In the genomic region with DNA sequence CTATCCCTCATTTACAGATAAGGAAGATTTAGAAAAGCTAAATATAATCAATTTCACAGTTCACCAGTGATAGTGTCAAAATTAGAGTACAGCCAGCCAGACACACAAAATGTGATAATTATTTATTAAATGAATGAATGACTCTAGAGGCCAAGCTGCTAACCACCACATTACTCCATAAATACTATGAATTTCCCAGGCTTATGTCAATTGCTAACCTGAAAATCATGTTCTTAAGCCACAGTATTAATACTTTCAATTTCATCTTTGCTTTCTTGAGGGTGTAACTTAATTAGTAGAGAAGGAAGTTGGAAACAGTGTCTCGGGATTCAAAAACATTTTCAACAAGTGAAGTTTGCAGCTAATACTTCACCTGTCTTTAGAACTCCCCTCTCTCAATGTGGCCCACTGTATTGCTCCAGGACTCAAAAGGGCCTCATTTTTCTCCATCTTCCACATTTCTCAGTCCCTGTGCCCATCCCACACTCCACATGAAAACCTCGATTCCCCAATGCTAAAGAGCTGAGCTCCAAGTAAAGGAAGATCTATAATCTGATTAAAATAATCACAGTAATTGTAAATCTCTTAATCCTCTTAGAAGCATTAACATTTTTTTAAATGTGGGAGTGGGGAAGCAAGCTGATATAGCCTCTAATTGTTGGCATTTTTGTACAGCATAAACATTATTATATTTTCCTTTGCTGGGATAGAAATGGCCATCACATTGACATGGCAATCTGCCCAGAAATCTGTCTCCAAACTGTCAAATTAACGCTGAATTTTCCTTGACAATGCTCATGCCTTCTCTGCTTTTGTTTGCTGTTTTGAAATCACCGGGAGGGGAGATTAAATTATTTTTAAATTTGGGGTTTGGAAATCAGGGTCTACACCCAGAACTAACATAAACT, we compare ENCODE assay signal across 18 cellular contexts.
DNase-seq lines count a peak whose midpoint lies in the region.
"Had no signal": no experiment of that assay in that cellular context is flagged by ENCODE, and none has a peak within 500 bp of the region (broad histone marks: within the 10 kb centered on the region; RNA-seq: fewer than 3 reads in every experiment).

No MANE protein-coding gene starts in this region.

- no peak overlapping the region for H2BK120ac ChIP-seq in trophoblast cell (ENCODE audit: insufficient read depth, low read length, poor library complexity)

- no peak overlapping the region for H4K12ac ChIP-seq in trophoblast cell (ENCODE audit: low read depth, low read length)

- no peak overlapping the region for H3K9ac ChIP-seq in trophoblast cell (ENCODE audit: low read length)

- H3K23ac ChIP-seq in trophoblast cell (ENCODE audit: low read length) = no peak overlapping the region

- no peak overlapping the region for H3K4ac ChIP-seq in trophoblast cell (ENCODE audit: low read depth, low read length)

- no peak overlapping the region for H2BK12ac ChIP-seq in trophoblast cell (ENCODE audit: low read length)

- H2AFZ ChIP-seq in trophoblast cell (ENCODE audit: insufficient read depth, low read length, poor library complexity) = no peak overlapping the region

- H3K9me3 ChIP-seq in esophagus (ENCODE audit: control insufficient read depth in 2 of 2, insufficient read depth in 1 of 2, low read depth in 1 of 2, low read length in 1 of 2) (no peaks in the 10 kb centered on the region), trophoblast cell (ENCODE audit: insufficient read depth, low read depth, low read length) (no peaks in the 10 kb centered on the region)
- H3K9me3 ChIP-seq: BE2C, body of pancreas had no signal

- H3K18ac ChIP-seq in trophoblast cell (ENCODE audit: low read length) = no peak overlapping the region

- WGBS in esophagus, 2 donors = 36% methylated on average over 4 of the region's 4 CpGs
- no CpG with 5 or more reads among the region's 4 CpGs for WGBS in trophoblast cell (ENCODE audit: extremely low coverage, insufficient coverage, insufficient read length)

- H4K91ac ChIP-seq in trophoblast cell (ENCODE audit: low read depth, low read length) = peak overlapping the region; percentile 24

- H3K4me2 ChIP-seq in trophoblast cell (ENCODE audit: low read length) = no peak overlapping the region
- H3K4me2 ChIP-seq: A549 had no signal

- no peak overlapping the region for H2BK5ac ChIP-seq in trophoblast cell (ENCODE audit: low read depth, low read length, poor library complexity)

- H3K27ac ChIP-seq in esophagus (ENCODE audit: low read depth in 2 of 2, low read length in 1 of 2) (peak overlapping the region; percentile 8 to 71), trophoblast cell (ENCODE audit: low read depth, low read length) (no peak overlapping the region)
- H3K27ac ChIP-seq: A549, body of pancreas, SK-N-MC had no signal

- H4K8ac ChIP-seq in trophoblast cell (ENCODE audit: low read depth, low read length) = no peak overlapping the region

- H3K36me3 ChIP-seq in esophagus (ENCODE audit: control insufficient read depth in 2 of 2, insufficient read depth in 2 of 2, low read length in 1 of 2) (no peaks in the 10 kb centered on the region), trophoblast cell (ENCODE audit: control insufficient read depth in 1 of 2, insufficient read depth in 2 of 2, low read length in 2 of 2) (no peaks in the 10 kb centered on the region)
- H3K36me3 ChIP-seq: BE2C had no signal

- H3K14ac ChIP-seq in trophoblast cell (ENCODE audit: low read length) = no peak overlapping the region

- peak; percentile 28 for DNase-seq in NCI-H2171 treated with DMSO at 0.1 percent for 48 hours (lab: John Stamatoyannopoulos, UW)
- DNase-seq in NCI-H2171 (lab: John Stamatoyannopoulos, UW) = no peak
- DNase-seq in NCI-H82 (lab: John Stamatoyannopoulos, UW) = peak; percentile 82
- DNase-seq in trophoblast cell = no peak
- DNase-seq in T-helper 1 cell = no peak
- DNase-seq in NCI-H345 (lab: John Stamatoyannopoulos, UW) = no peak
- DNase-seq in stimulated activated CD4-positive, alpha-beta T cell treated with anti-CD3 and anti-CD28 coated beads, Interleukin-4, amount 100 ng/mL, for 1 hour = no peak
- DNase-seq: activated CD4-positive, alpha-beta T cell treated with anti-CD3 and anti-CD28 coated beads, Interleukin-2, amount 50 U/mL, for 48 hours; activated gamma-delta T cell; BE2C; body of pancreas; effector memory CD4-positive, alpha-beta T cell; GOT3; posterior cingulate gyrus; stimulated activated CD8-positive, alpha-beta memory T cell treated with anti-CD3 and anti-CD28 coated beads, Interleukin-4, amount 100 ng/mL, for 48 hours had no signal

- H3K79me1 ChIP-seq in trophoblast cell (ENCODE audit: low read length) = no peaks in the 10 kb centered on the region

- H2AK5ac ChIP-seq in trophoblast cell (ENCODE audit: low read length) = no peak overlapping the region

- H3K4me3 ChIP-seq in esophagus (ENCODE audit: low read depth in 1 of 2, low read length in 2 of 2) (peak overlapping the region in 1 of 2 donors; percentile 22), trophoblast cell (ENCODE audit: low read depth, low read length) (no peak overlapping the region)
- H3K4me3 ChIP-seq: A549, body of pancreas, SK-N-MC had no signal

- no peaks in the 10 kb centered on the region for H3K27me3 ChIP-seq in esophagus (ENCODE audit: control insufficient read depth in 1 of 2, insufficient read depth in 2 of 2, low read length in 2 of 2)
- no peaks in the 10 kb centered on the region for H3K27me3 ChIP-seq in trophoblast cell (ENCODE audit: insufficient read depth, low read length)
- H3K27me3 ChIP-seq: BE2C, body of pancreas had no signal

- H3K79me2 ChIP-seq in trophoblast cell (ENCODE audit: control insufficient read depth, insufficient read depth, low read length, poor library complexity) = peaks cover 2% of the 10 kb centered on the region

- no peaks in the 10 kb centered on the region for H3K4me1 ChIP-seq in esophagus (ENCODE audit: control insufficient read depth in 2 of 2, insufficient read depth in 2 of 2, low read length in 1 of 2)
- H3K4me1 ChIP-seq in trophoblast cell (ENCODE audit: control insufficient read depth in 1 of 2, insufficient read depth in 2 of 2, low read length in 2 of 2) = peaks cover 0 to 5% of the 10 kb centered on the region in 2 experiments
- H3K4me1 ChIP-seq: A549, body of pancreas had no signal

Comparison
In these comparisons a context has a peak if more than half of its experiments do, and no peak if none do; other contexts are left out.
1. DNase-seq: peak in NCI-H2171 treated with DMSO at 0.1 percent for 48 hours (single experiment) and NCI-H82 (single experiment); none in NCI-H2171 (single experiment), trophoblast cell (0 of 2), T-helper 1 cell (0 of 5), NCI-H345 (single experiment) and stimulated activated CD4-positive, alpha-beta T cell treated with anti-CD3 and anti-CD28 coated beads, Interleukin-4, amount 100 ng/mL, for 1 hour (single experiment).